In genomic region chr3:69738291-69738690, GRCh38 we compare ENCODE assay signal across 10 cellular contexts. TPM values are rescaled to one million over a fixed set of nuclear protein-coding genes. Genes with fewer than 3 reads are reported as not detected.
DNase-seq lines count a peak whose midpoint lies in the region; ATAC-seq and TF ChIP-seq lines count a peak whose summit lies in the region.
"Had no signal": no experiment of that assay in that cellular context is flagged by ENCODE, and none has a peak within 500 bp of the region (broad histone marks: within the 10 kb centered on the region; RNA-seq: fewer than 3 reads in every experiment).

No MANE protein-coding gene starts in this region.

- H3K4me1 ChIP-seq in mammary epithelial cell (ENCODE audit: insufficient read depth, low read length), result peaks cover 10% of the 10 kb centered on the region
- peaks cover 3 to 6% of the 10 kb centered on the region in 2 donors for H3K4me1 ChIP-seq in lung (ENCODE audit: control insufficient read depth in 2 of 2, insufficient read depth in 2 of 2, low read length in 2 of 2)
- H3K4me1 ChIP-seq in aorta (ENCODE audit: control insufficient read depth in 1 of 2, insufficient read depth in 2 of 2, low read length in 2 of 2), result peaks cover 0 to 4% of the 10 kb centered on the region in 2 donors

- TF ChIP-seq CTCF in mammary epithelial cell (conservative IDR thresholded peaks at IDR 0.05 in 1 of 2, IDR thresholded peaks at IDR 0.05 in 1 of 2; ENCODE audit: extremely low read depth in 1 of 2, insufficient read depth in 1 of 2, low read depth in 1 of 2, low read length in 2 of 2) (no peak), lung (IDR thresholded peaks at IDR 0.05; ENCODE audit: control extremely low read depth, extremely low read depth) (no peak)

- H3K4me3 ChIP-seq in mammary epithelial cell (replicated peaks in 1 of 3; ENCODE audit: insufficient read depth in 1 of 3, low read depth in 2 of 3, low read length in 3 of 3) (peak overlapping the region; percentile 67 to 98 (median 85)), lung (no peak overlapping the region), aorta (ENCODE audit: low read length in 2 of 2) (peak overlapping the region; percentile 81 to 93)

- peak overlapping the region; percentile 98 for H3K4me2 ChIP-seq in mammary epithelial cell (ENCODE audit: insufficient read depth, low read depth, low read length)

- DNase-seq in Right ventricle myocardium inferior (ENCODE audit: missing footprints), result no peak
- DNase-seq in cardiac septum (ENCODE audit: low spot score), result no peak
- DNase-seq in mammary epithelial cell, result peak; percentile 34
- no peak for DNase-seq in lung (ENCODE audit: low spot score)
- no peak for DNase-seq in aorta
- DNase-seq in NCI-H748 treated with DMSO at 0.1 percent for 48 hours (lab: John Stamatoyannopoulos, UW), result no peak
- DNase-seq in HK-2 (ENCODE audit: unreplicated experiment), result no peak
- DNase-seq: activated B cell treated with CpG ODN at 0.5 μM for 24 hours; stimulated activated CD4-positive, alpha-beta T cell treated with anti-CD3 and anti-CD28 coated beads, Interleukin-2, amount 100 ng/mL, for 24 hours had no signal

- H3K36me3 ChIP-seq in mammary epithelial cell (ENCODE audit: insufficient read depth, low read length) (no peaks in the 10 kb centered on the region), lung (ENCODE audit: control insufficient read depth in 2 of 2, insufficient read depth in 2 of 2, low read length in 2 of 2) (no peaks in the 10 kb centered on the region), aorta (ENCODE audit: control insufficient read depth in 1 of 2, insufficient read depth in 2 of 2, low read length in 1 of 2) (no peaks in the 10 kb centered on the region)

- no peaks in the 10 kb centered on the region for H4K20me1 ChIP-seq in mammary epithelial cell (ENCODE audit: insufficient read depth, low read length)

- peak overlapping the region; percentile 99 for H2AFZ ChIP-seq in mammary epithelial cell (ENCODE audit: low read depth, low read length)

- CTCF ChIA-PET in mammary epithelial cell (lab: Charles Lee; ENCODE audit: low non-redundant PET), result interaction anchor here (1.0 to 1.4 kb wide), 2 partner anchors 47 to 117 kb away, joined by 3 to 6 read pairs; no protein-coding TSS in a partner anchor

- no peak overlapping the region for H3K27ac ChIP-seq in mammary epithelial cell (ENCODE audit: insufficient read depth, low read depth, low read length)
- peak overlapping the region; percentile 11 to 91 for H3K27ac ChIP-seq in lung (ENCODE audit: low read depth in 1 of 2, low read length in 1 of 2)
- peak overlapping the region in 1 of 2 donors; percentile 30 for H3K27ac ChIP-seq in aorta (ENCODE audit: low read depth in 1 of 2, low read length in 2 of 2)

- dilution Hi-C loops in mammary epithelial cell (cut with HindIII; ENCODE audit: low sequenced_read_pairs), result no loop called here

- H3K27me3 ChIP-seq in mammary epithelial cell (ENCODE audit: insufficient read depth, low read length), result no peaks in the 10 kb centered on the region
- H3K27me3 ChIP-seq in lung (ENCODE audit: control insufficient read depth, insufficient read depth), result no peaks in the 10 kb centered on the region
- H3K27me3 ChIP-seq in aorta (ENCODE audit: control insufficient read depth in 1 of 2, insufficient read depth in 2 of 2, low read length in 1 of 2), result no peaks in the 10 kb centered on the region

- H3K9ac ChIP-seq in mammary epithelial cell (ENCODE audit: insufficient read depth, low read length), result peak overlapping the region; percentile 41

- peak; percentile 20 for ATAC-seq in Right ventricle myocardium inferior
- peak; percentile 7 for ATAC-seq in lung (ENCODE audit: insufficient read depth, low FRiP score)
- peak; percentile 28 for ATAC-seq in aorta (ENCODE audit: low FRiP score)
- ATAC-seq in GM19452 (IDR thresholded peaks at IDR 0.05; ENCODE audit: unreplicated experiment), result no peak

- in situ Hi-C loops in mammary epithelial cell (cut with MboI; ENCODE audit: low sequenced_read_pairs in 2 of 2), result no loop called here

- H3K9me3 ChIP-seq in mammary epithelial cell (replicated peaks; ENCODE audit: insufficient read depth, low read length) (no peaks in the 10 kb centered on the region), lung (ENCODE audit: control insufficient read depth in 2 of 2, insufficient read depth in 1 of 2, low read length in 1 of 2) (no peaks in the 10 kb centered on the region), aorta (ENCODE audit: control insufficient read depth, low read length) (no peaks in the 10 kb centered on the region)

- H3K79me2 ChIP-seq in mammary epithelial cell (ENCODE audit: insufficient read depth, low read length), result no peaks in the 10 kb centered on the region

- WGBS in mammary epithelial cell (ENCODE audit: low coverage, missing lambda C conversion rate), result 6% methylated on average over 4 of the region's 4 CpGs
- WGBS in lung, 2 donors, result 1% methylated on average over 4 of the region's 4 CpGs
- 1% methylated on average over 4 of the region's 4 CpGs for WGBS in aorta, 2 donors

- no TSS peak for BruUV-seq in mammary epithelial cell (replicated peaks; lab: Mats Ljungman, UMichigan)

- intact Hi-C loops in Right ventricle myocardium inferior (cut with DNase I), result loop anchor here (2.0 to 5.0 kb wide), 3 partner anchors 46 to 119 kb away; no protein-coding TSS in a partner anchor
- intact Hi-C loops in cardiac septum (cut with DNase I), result loop anchor here (5.0 kb wide), 1 partner anchor 46 kb away; no protein-coding TSS in a partner anchor
- intact Hi-C loops in mammary epithelial cell (cut with micrococcal nuclease), result loop anchor here (5.0 kb wide), 1 partner anchor 46 kb away; no protein-coding TSS in a partner anchor
- intact Hi-C loops in aorta (cut with DNase I), result loop anchor here in 1 of 2 donors (5.0 kb wide), 1 partner anchor 49 kb away; no protein-coding TSS in a partner anchor

RNA-seq across cellular contexts. Expression of gene MITF, which starts 1.0 kb away (rescaled TPM):
- total RNA-seq in Right ventricle myocardium inferior (71.0 TPM), cardiac septum (97.6 TPM), mammary epithelial cell (1 to 10 TPM; 5.7 to 8.3 TPM), lung (10 to 100 TPM; 18.1 to 28.0 TPM), aorta (10 to 100 TPM; 28.4 to 30.5 TPM)
- polyA plus RNA-seq in mammary epithelial cell (1.7 TPM), lung (1 to 10 TPM; 5.0 to 5.9 TPM), aorta (1 to 10 TPM; 4.1 to 6.5 TPM)
- polyA minus RNA-seq in mammary epithelial cell, result 0.88 TPM
- total RNA-seq: activated B cell treated with CpG ODN at 0.5 μM for 24 hours had no signal
